In genomic region chr2:139427164-139427563, GRCh38 we compare ENCODE assay signal across 26 cellular contexts.
DNase-seq lines count a peak whose midpoint lies in the region; ATAC-seq, FAIRE-seq and TF ChIP-seq lines count a peak whose summit lies in the region.
"Had no signal": no experiment of that assay in that cellular context is flagged by ENCODE, and none has a peak within 500 bp of the region (broad histone marks: within the 10 kb centered on the region; RNA-seq: fewer than 3 reads in every experiment).

No MANE protein-coding gene starts in this region.

- H3K27me3 ChIP-seq in GM23338 (ENCODE audit: insufficient read depth) (no peaks in the 10 kb centered on the region), H1 (replicated peaks in 1 of 4; ENCODE audit: control insufficient read depth in 3 of 4, extremely low read depth in 1 of 4, insufficient read depth in 3 of 4, low read length in 3 of 4) (no peaks in the 10 kb centered on the region)
- H3K27me3 ChIP-seq: BE2C had no signal

- H4K91ac ChIP-seq in H1 (replicated peaks; ENCODE audit: insufficient read length, low read length), result no peak overlapping the region

- H3F3A ChIP-seq in GM23338 (replicated peaks; ENCODE audit: low read depth), result no peaks in the 10 kb centered on the region

- H3K56ac ChIP-seq in H1 (replicated peaks; ENCODE audit: insufficient read length, low read depth, low read length), result no peak overlapping the region

- H3K4me3 Mint-ChIP-seq in GM23338, result no peak overlapping the region
- H3K4me3 Mint-ChIP-seq: CD4-positive, CD25-positive, alpha-beta regulatory T cell; CD8-positive, alpha-beta memory T cell had no signal

- H2BK120ac ChIP-seq in H1 (replicated peaks; ENCODE audit: low read depth, low read length), result no peak overlapping the region

- no peak overlapping the region for H2BK15ac ChIP-seq in H1 (ENCODE audit: low read length)

- H3K79me2 ChIP-seq in GM23338 (replicated peaks; ENCODE audit: insufficient read depth) (no peaks in the 10 kb centered on the region), H1 (ENCODE audit: control insufficient read depth in 1 of 2, insufficient read depth in 2 of 2, low read length in 2 of 2) (no peaks in the 10 kb centered on the region)

- CTCF ChIA-PET in H1 (lab: Charles Lee; ENCODE audit: partially characterized antibody), result no interaction called here

- H3K9me2 ChIP-seq in GM23338 (ENCODE audit: insufficient read depth), result no peaks in the 10 kb centered on the region

- H2AFZ ChIP-seq in GM23338 (no peak overlapping the region), H1 (ENCODE audit: low read length) (no peak overlapping the region)

- H2BK12ac ChIP-seq in H1 (ENCODE audit: low read depth, low read length), result no peak overlapping the region

- H3K4ac ChIP-seq in H1 (replicated peaks; ENCODE audit: insufficient read length, low read depth, low read length), result no peak overlapping the region

- H3K4me2 ChIP-seq in GM23338 (no peak overlapping the region), H1 (ENCODE audit: insufficient read depth in 1 of 2, low read depth in 2 of 2, low read length in 2 of 2) (no peak overlapping the region)

- no peaks in the 10 kb centered on the region for H3K4me1 ChIP-seq in GM23338 (ENCODE audit: insufficient read depth)
- no peaks in the 10 kb centered on the region for H3K4me1 ChIP-seq in H1 (replicated peaks in 1 of 4; ENCODE audit: control insufficient read depth in 3 of 4, insufficient read depth in 4 of 4, low read length in 3 of 4)
- H3K4me1 ChIP-seq: BE2C, HAP-1 had no signal

- no peak for TF ChIP-seq RAD21 in H1 (IDR thresholded peaks at IDR 0.05 in 1 of 2, conservative IDR thresholded peaks at IDR 0.05 in 1 of 2; ENCODE audit: low read depth in 2 of 2, low read length in 2 of 2)

- peak; percentile 32 for DNase-seq in GM23338 (ENCODE audit: low spot score)
- peak; percentile 61 for DNase-seq in NCI-H69 (lab: John Stamatoyannopoulos, UW)
- no peak for DNase-seq in H1 (ENCODE audit: low read depth in 1 of 2, low spot score in 2 of 2)
- DNase-seq in iPS-NIHi7 (ENCODE audit: extremely low spot score), result peak; percentile 15
- DNase-seq in activated CD4-positive, CD25-positive, alpha-beta regulatory T cell (lab: John Stamatoyannopoulos, UW), result no peak
- DNase-seq in putamen (ENCODE audit: low spot score), result no peak
- no peak for DNase-seq in Right ventricle myocardium inferior (ENCODE audit: missing footprints)
- DNase-seq: ACHN; BE2C; C1 segment of cervical spinal cord; CD4-positive, CD25-positive, alpha-beta regulatory T cell; CD8-positive, alpha-beta memory T cell; COR-L47; DMS 273 treated with DMSO at 0.1 percent for 48 hours; DMS53; DND-41; EL; GOT3; IMR-90 had no signal

- H3K36me3 Mint-ChIP-seq in GM23338 (ENCODE audit: low read depth), result no peaks in the 10 kb centered on the region
- H3K36me3 Mint-ChIP-seq: CD4-positive, CD25-positive, alpha-beta regulatory T cell; CD8-positive, alpha-beta memory T cell had no signal

- H3K4me3 ChIP-seq in GM23338, result no peak overlapping the region
- H3K4me3 ChIP-seq in H1 (ENCODE audit: extremely low read depth in 1 of 4, insufficient read depth in 2 of 4, low read depth in 3 of 4, low read length in 4 of 4), result no peak overlapping the region
- H3K4me3 ChIP-seq: HAP-1, K562 had no signal

- H3K23me2 ChIP-seq in H1 (ENCODE audit: low read depth, low read length), result no peaks in the 10 kb centered on the region

- no peak overlapping the region for H2BK20ac ChIP-seq in H1 (ENCODE audit: low read length)

- H3K4me1 Mint-ChIP-seq in GM23338, result peaks cover 9% of the 10 kb centered on the region
- H3K4me1 Mint-ChIP-seq: CD4-positive, CD25-positive, alpha-beta regulatory T cell; CD8-positive, alpha-beta memory T cell had no signal

- no peak overlapping the region for H3K27ac Mint-ChIP-seq in GM23338
- H3K27ac Mint-ChIP-seq: CD4-positive, CD25-positive, alpha-beta regulatory T cell; CD8-positive, alpha-beta memory T cell had no signal

- H4K8ac ChIP-seq in H1 (ENCODE audit: extremely low read depth, insufficient read depth, low read length), result no peak overlapping the region

- WGBS in H1 (ENCODE audit: extremely low coverage in 1 of 2, insufficient coverage in 1 of 2, insufficient read length in 1 of 2, insufficient replicate concordance in 2 of 2, low coverage in 1 of 2, low lambda C conversion rate in 2 of 2, missing lambda C conversion rate in 1 of 2), 2 experiments, result 86% methylated on average over 4 of the region's 4 CpGs; no CpG with 5 or more reads in 1 of the 2 experiments

- H4K5ac ChIP-seq in H1 (ENCODE audit: insufficient read length, low read depth, low read length), result no peak overlapping the region

- H3K14ac ChIP-seq in H1 (ENCODE audit: insufficient read length), result no peak overlapping the region

- no peak for FAIRE-seq in H1 (lab: Jason Lieb, UNC)
- FAIRE-seq: A204.1, G401.6, GM12891, GM18507, HTR-8/SVneo, K562 had no signal

- H3K23ac ChIP-seq in H1 (ENCODE audit: insufficient read length), result no peak overlapping the region

- no peak overlapping the region for H2BK5ac ChIP-seq in H1 (ENCODE audit: low read depth, low read length)

- H3K36me3 ChIP-seq in GM23338 (ENCODE audit: insufficient read depth) (no peaks in the 10 kb centered on the region), H1 (ENCODE audit: control insufficient read depth in 2 of 4, insufficient read depth in 4 of 4, low read length in 3 of 4) (no peaks in the 10 kb centered on the region)
- H3K36me3 ChIP-seq: BE2C, HAP-1 had no signal

- POLR2A ChIA-PET in H1 (lab: Charles Lee; ENCODE audit: partially characterized antibody), result no interaction called here

- H3K27me3 Mint-ChIP-seq in GM23338 (ENCODE audit: insufficient read depth, low read depth, poor library complexity), result no peaks in the 10 kb centered on the region
- H3K27me3 Mint-ChIP-seq: CD4-positive, CD25-positive, alpha-beta regulatory T cell; CD8-positive, alpha-beta memory T cell had no signal

- H4K20me1 ChIP-seq in GM23338 (replicated peaks; ENCODE audit: insufficient read depth) (no peaks in the 10 kb centered on the region), H1 (replicated peaks in 1 of 2; ENCODE audit: control insufficient read depth in 1 of 2, insufficient read depth in 2 of 2, low read length in 2 of 2) (no peaks in the 10 kb centered on the region)

- no peaks in the 10 kb centered on the region for H3K79me1 ChIP-seq in H1 (ENCODE audit: low read depth, low read length)

- intact Hi-C loops in Right ventricle myocardium inferior (cut with DNase I), result no loop called here

- no peaks in the 10 kb centered on the region for H3K9me3 ChIP-seq in H1 (ENCODE audit: insufficient read depth in 2 of 2, low read depth in 1 of 2, low read length in 1 of 2)
- H3K9me3 ChIP-seq: BE2C, HAP-1 had no signal

- no peak overlapping the region for H3K18ac ChIP-seq in H1 (ENCODE audit: extremely low read depth, low read length)

- no peak for TF ChIP-seq EP300 in H1 (IDR thresholded peaks at IDR 0.05; ENCODE audit: borderline replicate concordance in 1 of 2, low read depth in 2 of 2, low read length in 2 of 2)

- no peak for TF ChIP-seq POLR2A in H1 (IDR thresholded peaks at IDR 0.05; ENCODE audit: control extremely low read depth in 1 of 2, low read depth in 2 of 2, low read length in 2 of 2)

- no peaks in the 10 kb centered on the region; the same call in 2 of the 3 replicates for H3K9me3 Mint-ChIP-seq in GM23338

- TF ChIP-seq CTCF in GM23338 (conservative IDR thresholded peaks at IDR 0.05; ENCODE audit: low read depth in 2 of 2) (no peak), H1 (IDR thresholded peaks at IDR 0.05; ENCODE audit: control extremely low read depth in 1 of 3, insufficient read depth in 1 of 3, low read depth in 1 of 3, low read length in 3 of 3) (no peak)

- H3K9ac ChIP-seq in H1 (replicated peaks in 1 of 4; ENCODE audit: extremely low read depth in 1 of 4, low read depth in 3 of 4, low read length in 3 of 4), result no peak overlapping the region

- H3K27ac ChIP-seq in GM23338 (ENCODE audit: low read depth) (no peak overlapping the region), H1 (ENCODE audit: low read depth, low read length) (no peak overlapping the region)

- peak; percentile 39; the same call in 2 of the 3 replicates for ATAC-seq in GM23338
- no peak for ATAC-seq in Right ventricle myocardium inferior
- ATAC-seq: K562 had no signal

- H2AK5ac ChIP-seq in H1 (ENCODE audit: low read depth, low read length), result no peak overlapping the region

TF ChIP-seq in H1, 55 proteins besides CTCF, POLR2A, EP300 and RAD21:
- TF ChIP-seq POLR2AphosphoS5 (IDR thresholded peaks at IDR 0.05; ENCODE audit: low read depth, low read length) (no peak), MAX (IDR thresholded peaks at IDR 0.05) (0 out of 2 replicates have a peak, but pooled peaks have one; percentile 25)

Comparison
In these comparisons a context has a peak if more than half of its experiments do, and no peak if none do; other contexts are left out.
1. DNase-seq: peak in GM23338 (single experiment), NCI-H69 (single experiment) and iPS-NIHi7 (single experiment); none in H1 (0 of 2), activated CD4-positive, CD25-positive, alpha-beta regulatory T cell (0 of 4), putamen (single experiment) and Right ventricle myocardium inferior (single experiment).